Comparison of ENCODE assay signal across 13 cellular contexts in genomic region chr2:171553858-171554257, GRCh38. TPM values are rescaled to one million over a fixed set of nuclear protein-coding genes. Genes with fewer than 3 reads are reported as not detected.
A peak's percentile ranks its signal among the peaks of the same experiment; 100 is the strongest.
DNase-seq lines count a peak whose midpoint lies in the region; ATAC-seq, FAIRE-seq and TF ChIP-seq lines count a peak whose summit lies in the region.
"Had no signal": no experiment of that assay in that cellular context is flagged by ENCODE, and none has a peak within 500 bp of the region (broad histone marks: within the 10 kb centered on the region; RNA-seq: fewer than 3 reads in every experiment).

No MANE protein-coding gene starts in this region.

- DNase-seq in ELF-1 (ENCODE audit: low read depth, low spot score) (peak; percentile 3), NCI-H510A (lab: John Stamatoyannopoulos, UW) (peak; percentile 78), astrocyte of the spinal cord (ENCODE audit: low read depth, low spot score) (peak; percentile 15), renal cortical epithelial cell (ENCODE audit: low read depth) (peak; percentile 3), NCI-H1694 (lab: John Stamatoyannopoulos, UW) (no peak), GM19239 (ENCODE audit: insufficient read length, low spot score) (no peak)
- no peak for DNase-seq in activated T-cell treated with anti-CD3 and anti-CD28 coated beads, Interleukin-2, amount 50 U/mL, for 1 hour
- DNase-seq: activated gamma-delta T cell; NCI-H345; stimulated activated CD4-positive, alpha-beta T cell treated with anti-CD3 and anti-CD28 coated beads, Interleukin-2, amount 100 ng/mL, for 48 hours; uterus; WERI-Rb-1 had no signal

- H3K4me3 ChIP-seq in astrocyte of the spinal cord (ENCODE audit: low read depth, low read length) = no peak overlapping the region
- H3K4me3 ChIP-seq: uterus had no signal

- in situ Hi-C loops in astrocyte of the spinal cord (cut with HindIII; ENCODE audit: low sequenced_read_pairs) = no loop called here

- no peak for TF ChIP-seq CTCF in astrocyte of the spinal cord (IDR thresholded peaks at IDR 0.05; ENCODE audit: low read depth, low read length)

- no peak for ATAC-seq in HG02938 (IDR thresholded peaks at IDR 0.05; ENCODE audit: unreplicated experiment)

- FAIRE-seq in GM19239 (lab: Jason Lieb, UNC) = no peak

RNA-seq across cellular contexts. Expression of gene CYBRD1, which starts 31.6 kb away (rescaled TPM):
- 13.9 and 63.1 TPM in 2 replicates for total RNA-seq in renal cortical epithelial cell

Comparison
In these comparisons a context has a peak if more than half of its experiments do, and no peak if none do; other contexts are left out.
1. DNase-seq: peak in ELF-1 (single experiment), NCI-H510A (single experiment), astrocyte of the spinal cord (single experiment) and renal cortical epithelial cell (single experiment); none in NCI-H1694 (single experiment), GM19239 (single experiment) and activated T-cell treated with anti-CD3 and anti-CD28 coated beads, Interleukin-2, amount 50 U/mL, for 1 hour (single experiment).